Comparison of ENCODE assay signal across 11 cellular contexts in the genomic region with DNA sequence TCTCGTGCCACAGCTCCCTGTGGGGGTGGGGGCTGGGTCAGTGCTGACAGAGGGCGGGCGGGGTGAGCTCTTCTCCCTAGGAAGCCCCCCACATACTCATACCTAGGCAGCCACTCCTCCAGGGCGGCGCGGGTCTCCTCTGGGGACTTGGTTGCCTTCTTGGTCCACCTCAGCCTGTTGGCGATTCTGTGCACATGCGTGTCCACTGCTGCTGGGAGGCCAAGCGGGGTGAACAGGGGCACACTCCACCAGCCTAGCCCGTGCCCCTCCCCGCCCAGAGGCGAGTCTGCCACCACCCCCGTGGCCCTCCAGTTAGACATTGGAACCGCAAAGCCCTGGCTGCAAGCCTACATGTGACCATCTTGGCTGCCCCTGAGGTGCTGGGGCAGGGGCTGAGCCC. TPM values are rescaled to one million over a fixed set of nuclear protein-coding genes. Genes with fewer than 3 reads are reported as not detected.
DNase-seq lines count a peak whose midpoint lies in the region; ATAC-seq and TF ChIP-seq lines count a peak whose summit lies in the region.
"Had no signal": no experiment of that assay in that cellular context is flagged by ENCODE, and none has a peak within 500 bp of the region (broad histone marks: within the 10 kb centered on the region; RNA-seq: fewer than 3 reads in every experiment).

No MANE protein-coding gene starts in this region.

- H3K27ac ChIP-seq in PC-9 (peak overlapping the region; percentile 95), left ventricle myocardium inferior (replicated peaks) (peak overlapping the region; percentile 96), smooth muscle cell (ENCODE audit: low read depth) (peak overlapping the region; percentile 90)

- H3K9me3 ChIP-seq in PC-9 (ENCODE audit: insufficient read depth, low read depth) (no peaks in the 10 kb centered on the region), left ventricle myocardium inferior (replicated peaks) (no peaks in the 10 kb centered on the region), smooth muscle cell (replicated peaks; ENCODE audit: low read depth) (no peaks in the 10 kb centered on the region), MG63 (no peaks in the 10 kb centered on the region)

- H3K27me3 ChIP-seq in PC-9 (ENCODE audit: insufficient read depth, low read depth) (no peaks in the 10 kb centered on the region), left ventricle myocardium inferior (ENCODE audit: low read depth) (no peaks in the 10 kb centered on the region), smooth muscle cell (ENCODE audit: low read depth) (no peaks in the 10 kb centered on the region), MG63 (no peaks in the 10 kb centered on the region)

- CTCF ChIA-PET in PC-9 (lab: Charles Lee) = no interaction called here

- 92% methylated on average over 12 of the region's 14 CpGs for WGBS in smooth muscle cell (ENCODE audit: low lambda C conversion rate)

- BruUV-seq in PC-9 (replicated peaks; lab: Mats Ljungman, UMichigan) = no TSS peak

- no peak overlapping the region for H3K4me3 ChIP-seq in PC-9
- peak overlapping the region; percentile 72 for H3K4me3 ChIP-seq in left ventricle myocardium inferior
- H3K4me3 ChIP-seq in smooth muscle cell = no peak overlapping the region
- H3K4me3 ChIP-seq in MG63 = no peak overlapping the region

- H3K36me3 ChIP-seq in PC-9 (ENCODE audit: low read depth) = no peaks in the 10 kb centered on the region
- H3K36me3 ChIP-seq in left ventricle myocardium inferior = peaks cover 38% of the 10 kb centered on the region
- no peaks in the 10 kb centered on the region for H3K36me3 ChIP-seq in smooth muscle cell (ENCODE audit: low read depth)
- H3K36me3 ChIP-seq in MG63 = peaks cover 11% of the 10 kb centered on the region

- H3K4me1 ChIP-seq in PC-9 (replicated peaks; ENCODE audit: insufficient read depth) (peaks cover 45% of the 10 kb centered on the region), left ventricle myocardium inferior (peaks cover 100% of the 10 kb centered on the region), smooth muscle cell (ENCODE audit: low read depth) (peaks cover 16% of the 10 kb centered on the region)

- no peaks in the 10 kb centered on the region for H3K9me2 ChIP-seq in PC-9 (ENCODE audit: insufficient read depth)

- H3K79me2 ChIP-seq in PC-9 (ENCODE audit: low read depth) = no peaks in the 10 kb centered on the region; the same call in 1 of the 2 replicates
- no peaks in the 10 kb centered on the region for H3K79me2 ChIP-seq in smooth muscle cell (ENCODE audit: low read depth)

- ATAC-seq in GM18861 (IDR thresholded peaks at IDR 0.05; ENCODE audit: unreplicated experiment) (no peak), HG03159 (IDR thresholded peaks at IDR 0.05; ENCODE audit: unreplicated experiment) (no peak)
- ATAC-seq: activated CD8-positive, alpha-beta T cell treated with anti-CD3 and anti-CD28 coated beads, Interleukin-2, amount 10 ng/mL, durations not matched to agents 7 days and 5 days; activated naive CD8-positive, alpha-beta T cell treated with anti-CD3 and anti-CD28 coated beads, Interleukin-2, amount 50 U/mL, for 24 hours had no signal

- no peak overlapping the region for H3K9ac ChIP-seq in smooth muscle cell (ENCODE audit: low read depth)

- POLR2A ChIA-PET in PC-9 (lab: Charles Lee; ENCODE audit: unreplicated experiment) = no interaction called here

- TF ChIP-seq CTCF in PC-9 (conservative IDR thresholded peaks at IDR 0.05) = no peak
- TF ChIP-seq CTCF in left ventricle myocardium inferior (IDR thresholded peaks at IDR 0.05; ENCODE audit: borderline replicate concordance) = no peak
- no peak for TF ChIP-seq CTCF in smooth muscle cell (IDR thresholded peaks at IDR 0.05; ENCODE audit: borderline replicate concordance, insufficient read depth, poor library complexity, severe bottlenecking)

- DNase-seq in PC-9 (peak in 1 of 2 experiments; percentile 55), left ventricle myocardium inferior (no peak), smooth muscle cell (lab: John Stamatoyannopoulos, UW; ENCODE audit: unreplicated experiment) (no peak), MG63 (no peak)
- DNase-seq: activated CD8-positive, alpha-beta T cell treated with anti-CD3 and anti-CD28 coated beads, Interleukin-2, amount 10 ng/mL, durations not matched to agents 7 days and 5 days; activated naive CD8-positive, alpha-beta T cell treated with anti-CD3 and anti-CD28 coated beads, Interleukin-2, amount 50 U/mL, for 24 hours; NCI-H526 treated with DMSO at 0.1 percent for 48 hours; nephron progenitor cell; stimulated activated CD4-positive, alpha-beta T cell treated with anti-CD3 and anti-CD28 coated beads, Interleukin-4, amount 100 ng/mL, for 1 hour had no signal

- peaks cover 32% of the 10 kb centered on the region for H3F3A ChIP-seq in PC-9 (ENCODE audit: insufficient read depth, low read depth)
- H3F3A ChIP-seq in smooth muscle cell (ENCODE audit: low read depth) = no peaks in the 10 kb centered on the region

- intact Hi-C loops in PC-9 (cut with micrococcal nuclease; ENCODE audit: unreplicated experiment) = loop anchor here (10.0 kb wide), 1 partner anchor 565 kb away; no protein-coding TSS in a partner anchor
- intact Hi-C loops in left ventricle myocardium inferior (cut with micrococcal nuclease) = no loop called here

- no peaks in the 10 kb centered on the region for H4K20me1 ChIP-seq in PC-9 (ENCODE audit: insufficient read depth)
- no peaks in the 10 kb centered on the region for H4K20me1 ChIP-seq in smooth muscle cell (ENCODE audit: low read depth)

- H3K4me2 ChIP-seq in PC-9 (peak overlapping the region; percentile 71), smooth muscle cell (peak overlapping the region; percentile 71)

- H2AFZ ChIP-seq in PC-9 (no peak overlapping the region), smooth muscle cell (ENCODE audit: low read depth) (no peak overlapping the region)

RNA-seq across cellular contexts. Expression of gene NTHL1, which starts 7.6 kb away (rescaled TPM):
- total RNA-seq in PC-9 (2021) (47.3 and 66.6 TPM in 2 replicates), left ventricle myocardium inferior (21.7 TPM), smooth muscle cell (14.6 and 23.8 TPM in 2 replicates)
- 36.5 and 39.3 TPM in 2 replicates for polyA plus RNA-seq in smooth muscle cell
- total RNA-seq in MG63 (2014; rRNA removed; shearing (Covaris generic); ENCODE audit: low replicate concordance) = 57.1 and 74.7 TPM in 2 replicates

RNA-seq across cellular contexts. Expression of gene TSC2, which starts 7.8 kb away (rescaled TPM):
- total RNA-seq in PC-9 (2021) = 166 and 170 TPM in 2 replicates
- total RNA-seq in left ventricle myocardium inferior = 80.1 TPM
- total RNA-seq in smooth muscle cell = 29.7 and 64.5 TPM in 2 replicates
- polyA plus RNA-seq in smooth muscle cell = 74.7 and 110 TPM in 2 replicates
- 24.1 and 64.4 TPM in 2 replicates for total RNA-seq in MG63 (2014; rRNA removed; shearing (Covaris generic); ENCODE audit: low replicate concordance)

RNA-seq across cellular contexts. Expression of gene NHERF2, which starts 13.3 kb away (rescaled TPM):
- total RNA-seq in PC-9 (2021) (104 and 144 TPM in 2 replicates), left ventricle myocardium inferior (221 TPM), smooth muscle cell (14.4 and 21.8 TPM in 2 replicates)
- 40.2 and 56.8 TPM in 2 replicates for polyA plus RNA-seq in smooth muscle cell
- 15.9 and 19.0 TPM in 2 replicates for total RNA-seq in MG63 (2014; rRNA removed; shearing (Covaris generic); ENCODE audit: low replicate concordance)

RNA-seq across cellular contexts. Expression of gene NPW, which starts 20.4 kb away (rescaled TPM):
- 4.0 and 8.1 TPM in 2 replicates for total RNA-seq in PC-9 (2021)
- not detected for total RNA-seq in left ventricle myocardium inferior
- total RNA-seq in smooth muscle cell = 13.1 and 30.9 TPM in 2 replicates
- polyA plus RNA-seq in smooth muscle cell = 185 and 193 TPM in 2 replicates
- total RNA-seq in MG63 (2014; rRNA removed; shearing (Covaris generic); ENCODE audit: low replicate concordance) = not detected in 2 replicates

RNA-seq across cellular contexts. Expression of gene ZNF598, which starts 30.4 kb away (rescaled TPM):
- total RNA-seq in PC-9 (2021) (68.4 and 72.5 TPM in 2 replicates), left ventricle myocardium inferior (14.5 TPM), smooth muscle cell (23.2 and 27.2 TPM in 2 replicates)
- 27.9 and 32.7 TPM in 2 replicates for polyA plus RNA-seq in smooth muscle cell
- total RNA-seq in MG63 (2014; rRNA removed; shearing (Covaris generic); ENCODE audit: low replicate concordance) = 75.0 and 86.5 TPM in 2 replicates
